1 cellular context compared by ENCODE assay signal in genomic region chr19:37468961-37469777, GRCh38.
TF ChIP-seq lines count a peak whose summit lies in the region.

Gene ZNF570 (plus strand): TSS chr19:37469356. CDS start chr19:37470355, 999 bp downstream.

TF ChIP-seq in HepG2, 621 proteins besides CTCF, POLR2A, EP300 and RAD21 (continued from another document and continues in another):
- TF ChIP-seq NRL (CRISPR knock-in tag; IDR thresholded peaks at IDR 0.05; ENCODE audit: borderline replicate concordance), result 0 out of 2 replicates have a peak, but pooled peaks have one; percentile 17
- TF ChIP-seq ZBTB4 (CRISPR knock-in tag; IDR thresholded peaks at IDR 0.05; ENCODE audit: borderline replicate concordance), result no peak
- TF ChIP-seq MAF1 (CRISPR knock-in tag; IDR thresholded peaks at IDR 0.05; ENCODE audit: borderline replicate concordance), result no peak
- peak; percentile 91 for TF ChIP-seq HCFC1 (IDR thresholded peaks at IDR 0.05; ENCODE audit: low read depth, low read length)
- TF ChIP-seq DMAP1 (CRISPR knock-in tag; IDR thresholded peaks at IDR 0.05), result peak; percentile 38; the same call in 1 of the 2 replicates
- TF ChIP-seq MAFG (CRISPR knock-in tag; IDR thresholded peaks at IDR 0.05), result 0 out of 2 replicates have a peak, but pooled peaks have one; percentile 41
- TF ChIP-seq ZFP1 (CRISPR knock-in tag; IDR thresholded peaks at IDR 0.05), result 0 out of 2 replicates have a peak, but pooled peaks have one; percentile 64
- peak; percentile 67; the same call in 1 of the 2 replicates for TF ChIP-seq MYPOP (CRISPR knock-in tag; IDR thresholded peaks at IDR 0.05)
- TF ChIP-seq ZNF564 (CRISPR knock-in tag; IDR thresholded peaks at IDR 0.05), result peak; percentile 78; the same call in 1 of the 2 replicates
- TF ChIP-seq FUBP1 (CRISPR knock-in tag; IDR thresholded peaks at IDR 0.05; ENCODE audit: borderline replicate concordance), result peak; percentile 80; the same call in 1 of the 2 replicates
- TF ChIP-seq TBL1XR1 (IDR thresholded peaks at IDR 0.05; ENCODE audit: borderline replicate concordance, low read length, partially characterized antibody), result no peak
- TF ChIP-seq MEIS2 (CRISPR knock-in tag; IDR thresholded peaks at IDR 0.05), result 0 out of 2 replicates have a peak, but pooled peaks have one; percentile 36
- no peak for TF ChIP-seq TEAD2 (CRISPR knock-in tag; IDR thresholded peaks at IDR 0.05)
- TF ChIP-seq ZNF530 (CRISPR knock-in tag; IDR thresholded peaks at IDR 0.05; ENCODE audit: low read depth), result no peak
- peak; percentile 70 for TF ChIP-seq ZNF317 (CRISPR knock-in tag; IDR thresholded peaks at IDR 0.05)
- TF ChIP-seq TCF7 (IDR thresholded peaks at IDR 0.05; ENCODE audit: low read depth), result peak; percentile 68; the same call in 1 of the 2 replicates
- peak; percentile 45; the same call in 1 of the 2 replicates for TF ChIP-seq ZNF121 (CRISPR knock-in tag; IDR thresholded peaks at IDR 0.05)
- 0 out of 2 replicates have a peak, but pooled peaks have one; percentile 21 for TF ChIP-seq ZNF609 (CRISPR knock-in tag; IDR thresholded peaks at IDR 0.05; ENCODE audit: borderline replicate concordance)
- 0 out of 2 replicates have a peak, but pooled peaks have one; percentile 28 for TF ChIP-seq ZNF329 (CRISPR knock-in tag; IDR thresholded peaks at IDR 0.05; ENCODE audit: low read depth)
- peak in 1 of 2 experiments; percentile 78; a peak in 2 of 4 replicates for TF ChIP-seq KLF16 (CRISPR knock-in tag; IDR thresholded peaks at IDR 0.05)
- peak; percentile 96 for TF ChIP-seq ZNF143 (CRISPR knock-in tag; IDR thresholded peaks at IDR 0.05)
- peak; percentile 11; the same call in 1 of the 2 replicates for TF ChIP-seq STAG1 (CRISPR knock-in tag; IDR thresholded peaks at IDR 0.05)
- TF ChIP-seq ZFP37 (CRISPR knock-in tag; IDR thresholded peaks at IDR 0.05; ENCODE audit: borderline replicate concordance), result no peak
- peak; percentile 80; the same call in 1 of the 2 replicates for TF ChIP-seq KDM5B (CRISPR knock-in tag; IDR thresholded peaks at IDR 0.05; ENCODE audit: borderline replicate concordance)
- 0 out of 2 replicates have a peak, but pooled peaks have one; percentile 44 for TF ChIP-seq SRF (IDR thresholded peaks at IDR 0.05; ENCODE audit: low read depth, low read length)
- 0 out of 2 replicates have a peak, but pooled peaks have one; percentile 64 for TF ChIP-seq ZNF607 (CRISPR knock-in tag; IDR thresholded peaks at IDR 0.05; ENCODE audit: borderline replicate concordance)
- TF ChIP-seq ZNF567 (CRISPR knock-in tag; IDR thresholded peaks at IDR 0.05; ENCODE audit: borderline replicate concordance), result peak; percentile 48; the same call in 1 of the 2 replicates
- peak; percentile 85 for TF ChIP-seq UBTF (CRISPR knock-in tag; IDR thresholded peaks at IDR 0.05)
- TF ChIP-seq ZBTB42 (CRISPR knock-in tag; IDR thresholded peaks at IDR 0.05), result no peak
- TF ChIP-seq BRD4 (CRISPR knock-in tag; IDR thresholded peaks at IDR 0.05), result peak; percentile 32; the same call in 1 of the 2 replicates
- TF ChIP-seq ZNF484 (CRISPR knock-in tag; IDR thresholded peaks at IDR 0.05; ENCODE audit: borderline replicate concordance, low read depth), result no peak
- peak; percentile 84; the same call in 1 of the 2 replicates for TF ChIP-seq HIVEP1 (CRISPR knock-in tag; IDR thresholded peaks at IDR 0.05)
- peak; percentile 85; the same call in 1 of the 2 replicates for TF ChIP-seq KAT7 (CRISPR knock-in tag; IDR thresholded peaks at IDR 0.05; ENCODE audit: borderline replicate concordance)
- peak; percentile 80; the same call in 1 of the 2 replicates for TF ChIP-seq ZNF788 (CRISPR knock-in tag; IDR thresholded peaks at IDR 0.05; ENCODE audit: borderline replicate concordance)
- peak; percentile 47; the same call in 1 of the 2 replicates for TF ChIP-seq CBX5 (CRISPR knock-in tag; IDR thresholded peaks at IDR 0.05; ENCODE audit: borderline replicate concordance)
- 0 out of 2 replicates have a peak, but pooled peaks have one; percentile 9 for TF ChIP-seq HNF4A (CRISPR knock-in tag; IDR thresholded peaks at IDR 0.05)
- no peak for TF ChIP-seq TRIM24 (CRISPR knock-in tag; IDR thresholded peaks at IDR 0.05)
- peak; percentile 35; the same call in 1 of the 2 replicates for TF ChIP-seq ETV5 (CRISPR knock-in tag; IDR thresholded peaks at IDR 0.05; ENCODE audit: borderline replicate concordance)
- peak; percentile 61; the same call in 1 of the 2 replicates for TF ChIP-seq SALL2 (CRISPR knock-in tag; IDR thresholded peaks at IDR 0.05)
- peak; percentile 72; the same call in 1 of the 2 replicates for TF ChIP-seq ZNF761 (CRISPR knock-in tag; conservative IDR thresholded peaks at IDR 0.05)
- TF ChIP-seq ZNF296 (CRISPR knock-in tag; conservative IDR thresholded peaks at IDR 0.05), result no peak
- peak; percentile 93 for TF ChIP-seq CREM (IDR thresholded peaks at IDR 0.05)
- TF ChIP-seq CREM (CRISPR knock-in tag; IDR thresholded peaks at IDR 0.05), result no peak
- TF ChIP-seq ZNF776 (CRISPR knock-in tag; IDR thresholded peaks at IDR 0.05), result peak; percentile 62; the same call in 1 of the 2 replicates
- peak; percentile 54 for TF ChIP-seq U2AF1 (optimal IDR thresholded peaks at IDR 0.05; ENCODE audit: low read depth, low read length)
- peak; percentile 45; the same call in 1 of the 2 replicates for TF ChIP-seq BCL3 (CRISPR knock-in tag; IDR thresholded peaks at IDR 0.05)
- no peak for TF ChIP-seq SMARCC2 (IDR thresholded peaks at IDR 0.05)
- 0 out of 2 replicates have a peak, but pooled peaks have one; percentile 16 for TF ChIP-seq ZNF280B (CRISPR knock-in tag; IDR thresholded peaks at IDR 0.05; ENCODE audit: borderline replicate concordance)
- TF ChIP-seq ELF1 (CRISPR knock-in tag; IDR thresholded peaks at IDR 0.05), result peak; percentile 76
